ENCODE assay signal across 15 cellular contexts in the genomic region with DNA sequence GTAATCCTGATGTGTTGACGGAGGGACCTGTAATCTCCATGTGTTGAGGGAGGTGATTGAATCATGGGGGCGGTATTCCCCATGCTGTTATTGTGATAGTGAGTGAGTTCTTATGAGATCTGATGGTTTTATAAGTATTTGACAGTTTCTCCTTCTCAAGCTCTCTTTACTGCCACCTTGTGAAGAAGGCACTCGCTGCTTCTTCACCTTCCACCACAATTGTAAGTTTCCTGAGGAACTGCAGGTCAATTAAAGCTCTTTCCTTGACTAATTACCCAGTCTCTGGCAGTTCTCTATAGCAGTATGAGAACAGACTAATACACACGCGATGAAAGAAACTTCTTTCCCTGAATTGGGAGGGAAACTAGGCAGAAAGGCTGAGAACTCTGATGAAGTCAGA.
DNase-seq lines count a peak whose midpoint lies in the region; ATAC-seq, FAIRE-seq and TF ChIP-seq lines count a peak whose summit lies in the region.
"Had no signal": no experiment of that assay in that cellular context is flagged by ENCODE, and none has a peak within 500 bp of the region (broad histone marks: within the 10 kb centered on the region; RNA-seq: fewer than 3 reads in every experiment).

No MANE protein-coding gene starts in this region.

- H3K4me3 ChIP-seq in mesendoderm (ENCODE audit: low read length) = no peak overlapping the region
- H3K4me3 ChIP-seq: lung had no signal

- no peak overlapping the region for H4K8ac ChIP-seq in mesendoderm (ENCODE audit: low read depth, low read length)

- no peak overlapping the region for H4K5ac ChIP-seq in mesendoderm (ENCODE audit: low read length)

- no peak overlapping the region for H3K4ac ChIP-seq in mesendoderm (ENCODE audit: low read depth, low read length)

- H2BK120ac ChIP-seq in mesendoderm (ENCODE audit: low read depth, low read length) = no peak overlapping the region

- no peaks in the 10 kb centered on the region for H3K79me1 ChIP-seq in mesendoderm (ENCODE audit: low read length)

- TF ChIP-seq CTCF in D721Med (IDR thresholded peaks at IDR 0.05; ENCODE audit: insufficient read depth, missing control alignments) = peak; percentile 32

- H3K27ac ChIP-seq in mesendoderm (ENCODE audit: low read depth, low read length) = no peak overlapping the region

- H3K4me1 ChIP-seq in mesendoderm (ENCODE audit: control insufficient read depth, low read depth, low read length) = no peaks in the 10 kb centered on the region

- H3K56ac ChIP-seq in mesendoderm (ENCODE audit: low read length) = no peak overlapping the region

- no peak for ATAC-seq in GM18870 (IDR thresholded peaks at IDR 0.05; ENCODE audit: unreplicated experiment)
- ATAC-seq in activated CD4-positive, CD25-positive, alpha-beta regulatory T cell treated with anti-CD3 and anti-CD28 coated beads, Interleukin-2, amount 50 U/mL, for 24 hours = no peak
- ATAC-seq: activated naive CD4-positive, alpha-beta T cell treated with anti-CD3 and anti-CD28 coated beads, Interleukin-2, amount 50 U/mL, for 72 hours had no signal

- H3K23ac ChIP-seq in mesendoderm (ENCODE audit: low read length) = no peak overlapping the region

- no peaks in the 10 kb centered on the region for H3K27me3 ChIP-seq in mesendoderm (ENCODE audit: insufficient read depth, low read length, poor library complexity)

- H2BK5ac ChIP-seq in mesendoderm (ENCODE audit: low read length) = no peak overlapping the region

- no peak overlapping the region for H3K18ac ChIP-seq in mesendoderm (ENCODE audit: low read length)

- WGBS in mesendoderm (ENCODE audit: extremely low coverage, insufficient coverage, low lambda C conversion rate) = no CpG with 5 or more reads among the region's 5 CpGs

- no peaks in the 10 kb centered on the region for H3K36me3 ChIP-seq in mesendoderm (ENCODE audit: control insufficient read depth, insufficient read depth, low read length)

- no peak overlapping the region for H2BK15ac ChIP-seq in mesendoderm (replicated peaks; ENCODE audit: low read depth)

- DNase-seq in D721Med (ENCODE audit: insufficient read length, low spot score) (no peak), Kasumi-1 (lab: John Stamatoyannopoulos, UW) (peak; percentile 24 to 34), astrocyte of the hippocampus (ENCODE audit: low read depth, low spot score) (peak; percentile 15), mesendoderm (peak; percentile 61), NCI-H1092 (lab: John Stamatoyannopoulos, UW) (no peak), retina (no peak)
- DNase-seq: activated CD4-positive, alpha-beta T cell treated with anti-CD3 and anti-CD28 coated beads, Interleukin-2, amount 10 ng/mL, durations not matched to agents 24 days and 14 days; erythroblast; KG1; SHP77 treated with DMSO at 0.1 percent for 48 hours; stimulated activated naive CD4-positive, alpha-beta T cell had no signal

- no peak for FAIRE-seq in D721Med (lab: Jason Lieb, UNC)

- no peak overlapping the region for H3K4me2 ChIP-seq in mesendoderm (ENCODE audit: low read length)

- H3K9ac ChIP-seq in mesendoderm (ENCODE audit: low read length) = no peak overlapping the region

- H2AK5ac ChIP-seq in mesendoderm (ENCODE audit: low read length) = no peak overlapping the region

- no peaks in the 10 kb centered on the region for H3K79me2 ChIP-seq in mesendoderm (ENCODE audit: control insufficient read depth, insufficient read depth, low read length)

Comparison
In these comparisons a context has a peak if more than half of its experiments do, and no peak if none do; other contexts are left out.
1. DNase-seq: peak in Kasumi-1 (2 of 2), astrocyte of the hippocampus (single experiment) and mesendoderm (single experiment); none in D721Med (single experiment), NCI-H1092 (single experiment) and retina (single experiment).